In the genomic region with DNA sequence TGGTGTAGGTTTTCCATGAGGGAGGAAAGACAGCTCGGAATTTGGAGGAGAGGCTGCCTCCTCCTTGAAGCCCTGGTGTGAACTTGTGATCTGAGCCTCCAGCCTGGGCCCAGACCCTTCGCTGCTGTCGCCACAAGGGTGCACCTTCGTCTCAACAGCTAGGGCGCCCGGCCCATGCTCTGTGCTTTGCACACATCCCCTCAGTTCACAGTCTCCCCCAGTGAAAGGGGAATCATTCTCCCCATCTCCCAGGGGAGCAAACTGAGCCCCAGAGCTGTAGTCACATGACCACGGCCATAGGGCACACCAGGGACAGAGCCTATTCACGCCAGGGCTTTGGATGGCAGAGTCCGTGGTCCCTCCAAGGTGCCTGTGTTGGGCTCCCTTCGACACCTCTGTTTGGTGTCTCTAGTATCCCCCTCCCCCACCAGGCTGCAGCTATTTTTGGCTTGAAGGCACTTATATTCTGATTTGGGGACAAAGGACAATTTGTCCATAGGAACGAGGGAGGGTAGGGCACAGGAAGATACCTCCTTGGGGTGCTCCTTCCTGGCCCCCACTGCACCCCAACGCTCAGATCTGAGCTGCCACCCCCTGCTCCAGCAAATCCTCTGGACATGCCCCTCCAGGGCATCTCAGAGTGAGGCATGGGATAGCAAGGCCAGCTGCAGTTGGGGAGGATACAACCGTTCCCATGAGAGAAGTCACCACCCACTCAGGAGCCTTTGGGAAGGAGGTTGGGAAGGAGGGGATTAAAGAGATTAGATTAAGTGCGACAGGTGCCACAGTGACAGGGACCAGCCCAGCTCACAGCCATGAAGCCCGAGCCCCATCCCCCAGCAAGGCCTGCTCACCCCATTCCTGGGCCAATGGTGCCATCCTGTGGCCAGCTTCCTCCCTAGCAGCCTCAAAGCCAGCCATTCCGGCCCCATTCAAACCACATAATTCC, we compare ENCODE assay signal across 8 cellular contexts. TPM values are rescaled to one million over a fixed set of nuclear protein-coding genes. Genes with fewer than 3 reads are reported as not detected.
A peak's percentile ranks its signal among the peaks of the same experiment; 100 is the strongest.
DNase-seq lines count a peak whose midpoint lies in the region; ATAC-seq and TF ChIP-seq lines count a peak whose summit lies in the region.

No MANE protein-coding gene starts in this region.

- intact Hi-C loops in Right ventricle myocardium inferior (cut with DNase I), result loop anchor here (2.0 to 10.0 kb wide), 6 partner anchors 185 to 1825 kb away; no protein-coding TSS in a partner anchor
- intact Hi-C loops in posterior cingulate gyrus (cut with DNase I), result loop anchor here (2.0 to 10.0 kb wide), 3 partner anchors 1471 to 1923 kb away; partner anchors contain the start of gene PTPRU

- no peaks in the 10 kb centered on the region for H4K20me1 ChIP-seq in MM.1S (ENCODE audit: insufficient read depth, low read length)

- H3K79me2 ChIP-seq in MM.1S (ENCODE audit: low read length), result no peaks in the 10 kb centered on the region

- H3K36me3 ChIP-seq in MM.1S (replicated peaks; ENCODE audit: insufficient read depth, low read length), result no peaks in the 10 kb centered on the region
- no peaks in the 10 kb centered on the region for H3K36me3 ChIP-seq in SJCRH30

- H2AFZ ChIP-seq in MM.1S (ENCODE audit: low read length), result no peak overlapping the region

- H3K27me3 Mint-ChIP-seq in activated naive CD8-positive, alpha-beta T cell treated with anti-CD3 and anti-CD28 coated beads for 36 hours, result peaks cover 3% of the 10 kb centered on the region

- H3K9me3 ChIP-seq in MM.1S (replicated peaks; ENCODE audit: insufficient read depth, low read length) (no peaks in the 10 kb centered on the region), SJCRH30 (replicated peaks) (no peaks in the 10 kb centered on the region)

- H3F3A ChIP-seq in MM.1S (ENCODE audit: insufficient read depth, low read length), result no peaks in the 10 kb centered on the region

- H3K4me2 ChIP-seq in MM.1S (ENCODE audit: low read depth, low read length), result no peak overlapping the region

- H3K4me1 ChIP-seq in MM.1S (ENCODE audit: low read length), result no peaks in the 10 kb centered on the region
- peaks cover 13% of the 10 kb centered on the region for H3K4me1 ChIP-seq in SJCRH30

- ATAC-seq in Right ventricle myocardium inferior, result peak; percentile 83
- no peak for ATAC-seq in GM21381 (IDR thresholded peaks at IDR 0.05; ENCODE audit: unreplicated experiment)
- no peak for ATAC-seq in HG03439 (IDR thresholded peaks at IDR 0.05; ENCODE audit: unreplicated experiment)

- no peak overlapping the region for H3K9ac ChIP-seq in MM.1S (ENCODE audit: low read length)

- DNase-seq in ELR (ENCODE audit: low read depth) (peak; percentile 69), MM.1S (peak; percentile 34), SJCRH30 (peak; percentile 97 to 100), Right ventricle myocardium inferior (ENCODE audit: missing footprints) (no peak), posterior cingulate gyrus (peak; percentile 73 to 99 (median 88))
- DNase-seq in activated naive CD8-positive, alpha-beta T cell treated with anti-CD3 and anti-CD28 coated beads for 36 hours, result peak; percentile 63

- no peaks in the 10 kb centered on the region for H3K4me1 Mint-ChIP-seq in activated naive CD8-positive, alpha-beta T cell treated with anti-CD3 and anti-CD28 coated beads for 36 hours

- no peak overlapping the region for H3K4me3 Mint-ChIP-seq in activated naive CD8-positive, alpha-beta T cell treated with anti-CD3 and anti-CD28 coated beads for 36 hours

- no peaks in the 10 kb centered on the region for H3K9me2 ChIP-seq in MM.1S (replicated peaks; ENCODE audit: insufficient read depth, low read length)

- TF ChIP-seq CTCF in MM.1S (IDR thresholded peaks at IDR 0.05; ENCODE audit: low read length), result peak; percentile 77

- H3K27me3 ChIP-seq in MM.1S (replicated peaks; ENCODE audit: insufficient read depth, low read length) (peaks cover 97% of the 10 kb centered on the region), SJCRH30 (0 out of 2 replicates have a peak, but pooled peaks cover 6% of the 10 kb centered on the region)

- no peaks in the 10 kb centered on the region for H3K36me3 Mint-ChIP-seq in activated naive CD8-positive, alpha-beta T cell treated with anti-CD3 and anti-CD28 coated beads for 36 hours

- no peak overlapping the region for H3K27ac Mint-ChIP-seq in activated naive CD8-positive, alpha-beta T cell treated with anti-CD3 and anti-CD28 coated beads for 36 hours

- no peak overlapping the region for H3K27ac ChIP-seq in MM.1S (ENCODE audit: low read length)
- H3K27ac ChIP-seq in SJCRH30, result peak overlapping the region; percentile 31

- H3K9me3 Mint-ChIP-seq in activated naive CD8-positive, alpha-beta T cell treated with anti-CD3 and anti-CD28 coated beads for 36 hours, result no peaks in the 10 kb centered on the region

- H3K4me3 ChIP-seq in MM.1S (ENCODE audit: low read length), result no peak overlapping the region
- no peak overlapping the region for H3K4me3 ChIP-seq in SJCRH30

RNA-seq across cellular contexts. Expression of gene MATN1, which starts 15.7 kb away (rescaled TPM):
- total RNA-seq in SJCRH30 (2014; rRNA removed; shearing (Covaris generic)), result 0.47 and 0.89 TPM in 2 replicates
- 1 to 10 TPM; 1.1 to 1.5 TPM for total RNA-seq in activated naive CD8-positive, alpha-beta T cell treated with anti-CD3 and anti-CD28 coated beads for 36 hours
- not detected for total RNA-seq in Right ventricle myocardium inferior

RNA-seq across cellular contexts. Expression of gene LAPTM5, which starts 49.9 kb away (rescaled TPM):
- total RNA-seq in SJCRH30 (2014; rRNA removed; shearing (Covaris generic)), result 31.5 and 34.9 TPM in 2 replicates
- total RNA-seq in activated naive CD8-positive, alpha-beta T cell treated with anti-CD3 and anti-CD28 coated beads for 36 hours, result 100 to 1,000 TPM; 232 to 233 TPM
- total RNA-seq in Right ventricle myocardium inferior, result 31.5 TPM
